In the genomic region with DNA sequence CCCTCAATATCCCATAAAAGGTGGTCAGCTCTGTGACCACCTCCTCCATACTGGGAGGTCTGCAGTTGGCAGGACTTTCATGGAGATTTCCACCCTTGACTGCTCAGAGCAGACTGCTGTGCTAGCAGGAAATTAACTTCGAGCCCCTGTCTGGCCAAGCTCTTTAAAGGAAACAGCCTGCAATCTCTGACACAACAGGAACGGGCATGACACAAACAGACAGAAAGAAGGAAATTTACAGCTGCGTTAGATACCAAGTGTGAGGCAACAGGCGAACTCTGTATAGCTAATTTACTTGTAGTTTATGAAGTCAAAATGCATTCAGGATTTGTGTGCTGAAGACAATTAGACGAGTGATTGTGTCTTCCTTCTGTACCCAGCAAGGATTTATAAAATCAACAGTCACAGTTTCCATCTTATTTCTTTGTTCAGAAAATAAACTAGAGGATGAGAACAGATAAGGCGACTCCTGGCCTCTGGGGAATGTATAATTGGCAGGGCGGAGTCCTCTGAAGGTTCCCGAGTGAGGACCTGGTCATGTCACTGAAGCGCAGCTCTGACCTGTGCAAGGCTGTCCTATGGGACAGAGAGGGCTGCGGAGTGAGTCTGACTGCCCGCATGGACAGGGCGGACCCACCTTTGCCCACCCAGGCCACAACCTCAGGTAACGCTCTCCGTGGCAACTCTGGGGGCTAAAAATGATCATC, we compare ENCODE assay signal across 10 cellular contexts. TPM values are rescaled to one million over a fixed set of nuclear protein-coding genes. Genes with fewer than 3 reads are reported as not detected.
DNase-seq lines count a peak whose midpoint lies in the region; ATAC-seq and TF ChIP-seq lines count a peak whose summit lies in the region.
"Had no signal": no experiment of that assay in that cellular context is flagged by ENCODE, and none has a peak within 500 bp of the region (broad histone marks: within the 10 kb centered on the region; RNA-seq: fewer than 3 reads in every experiment).

No MANE protein-coding gene starts in this region.

- H3T11ph ChIP-seq in H9 (ENCODE audit: low read length): no peak overlapping the region

- H3K27ac ChIP-seq in H9 (ENCODE audit: insufficient read length, low read depth, low read length) (no peak overlapping the region), prostate gland (peak overlapping the region; percentile 36 to 81), ovary (no peak overlapping the region)

- H3K4me1 ChIP-seq in H9 (ENCODE audit: insufficient read depth, low read length) (no peaks in the 10 kb centered on the region), prostate gland (replicated peaks) (peaks cover 26% of the 10 kb centered on the region), ovary (ENCODE audit: insufficient read depth) (peaks cover 1% of the 10 kb centered on the region), HAP-1 (no peaks in the 10 kb centered on the region; the same call in 1 of the 2 replicates)

- no peak overlapping the region for H3K4me3 Mint-ChIP-seq in H9
- no peak overlapping the region for H3K4me3 Mint-ChIP-seq in T-helper 1 cell treated with Interleukin-12 subunit alpha and Interleukin-12 subunit beta and Interleukin-4 antibody, amounts not matched to agents 30 μg/mL and 1 μg/mL, for 36 hours
- peak overlapping the region; percentile 40 for H3K4me3 Mint-ChIP-seq in glutamatergic neuron (ENCODE audit: unreplicated experiment)

- no peak overlapping the region for H2BK120ac ChIP-seq in H9 (ENCODE audit: low read depth, low read length, poor library complexity, severe bottlenecking)

- no peaks in the 10 kb centered on the region for H4K20me1 ChIP-seq in H9 (ENCODE audit: control insufficient read depth, insufficient read depth, insufficient read length)

- no peak overlapping the region for H2BK20ac ChIP-seq in H9 (ENCODE audit: low read depth, low read length, poor library complexity, severe bottlenecking)

- no peak overlapping the region for H4K91ac ChIP-seq in H9 (ENCODE audit: insufficient read length, low read depth, low read length)

- H3K4me3 ChIP-seq in prostate gland (no peak overlapping the region), ovary (no peak overlapping the region), HAP-1 (no peak overlapping the region)

- intact Hi-C loops in prostate gland (cut with DNase I) (no loop called here), ovary (cut with DNase I) (no loop called here)

- no peak overlapping the region for H3K9ac ChIP-seq in H9 (ENCODE audit: extremely low read depth, insufficient read length, low read length)

- H3K23me2 ChIP-seq in H9 (ENCODE audit: insufficient read length, low read depth, low read length, poor library complexity, severe bottlenecking): no peaks in the 10 kb centered on the region

- H3K36me3 ChIP-seq in prostate gland (no peaks in the 10 kb centered on the region), ovary (no peaks in the 10 kb centered on the region), HAP-1 (replicated peaks) (no peaks in the 10 kb centered on the region)

- TF ChIP-seq CTCF in H9 (conservative IDR thresholded peaks at IDR 0.05): no peak
- no peak for TF ChIP-seq CTCF in glutamatergic neuron (IDR thresholded peaks at IDR 0.05; ENCODE audit: partially characterized antibody, unreplicated experiment)
- no peak for TF ChIP-seq CTCF in prostate gland (IDR thresholded peaks at IDR 0.05)
- TF ChIP-seq CTCF in ovary (IDR thresholded peaks at IDR 0.05): no peak

- no peak overlapping the region for H3K18ac ChIP-seq in H9 (ENCODE audit: insufficient read length, low read depth, low read length)

- no peak for ATAC-seq in GM21619 (IDR thresholded peaks at IDR 0.05; ENCODE audit: unreplicated experiment)
- no peak for ATAC-seq in HG03095 (IDR thresholded peaks at IDR 0.05; ENCODE audit: unreplicated experiment)
- ATAC-seq: left colon had no signal

- peaks cover 0 to 1% (median 1%) of the 10 kb centered on the region in 3 experiments; a peak in 3 of 7 replicates for H3K36me3 Mint-ChIP-seq in H9 (ENCODE audit: insufficient read depth in 1 of 3, low read depth in 3 of 3)
- H3K36me3 Mint-ChIP-seq in T-helper 1 cell treated with Interleukin-12 subunit alpha and Interleukin-12 subunit beta and Interleukin-4 antibody, amounts not matched to agents 30 μg/mL and 1 μg/mL, for 36 hours (ENCODE audit: low read depth): peaks cover 28% of the 10 kb centered on the region
- no peaks in the 10 kb centered on the region for H3K36me3 Mint-ChIP-seq in glutamatergic neuron (ENCODE audit: unreplicated experiment)

- H3K56ac ChIP-seq in H9 (ENCODE audit: insufficient read length, low read depth, low read length): no peak overlapping the region

- H4K5ac ChIP-seq in H9 (ENCODE audit: insufficient read length, low read depth, low read length): no peak overlapping the region

- in situ Hi-C loops in HAP-1 (cut with MboI; ENCODE audit: low sequenced_read_pairs): no loop called here

- peaks cover 3 to 4% of the 10 kb centered on the region in 2 experiments for H3K4me1 Mint-ChIP-seq in H9
- H3K4me1 Mint-ChIP-seq in T-helper 1 cell treated with Interleukin-12 subunit alpha and Interleukin-12 subunit beta and Interleukin-4 antibody, amounts not matched to agents 30 μg/mL and 1 μg/mL, for 36 hours (ENCODE audit: low read depth): peaks cover 46% of the 10 kb centered on the region
- H3K4me1 Mint-ChIP-seq in glutamatergic neuron (ENCODE audit: low read depth, unreplicated experiment): peaks cover 30% of the 10 kb centered on the region

- no peak overlapping the region for H2BK15ac ChIP-seq in H9 (ENCODE audit: low read depth, low read length)

- H3K4me2 ChIP-seq in H9 (ENCODE audit: insufficient read depth, insufficient read length, low read length): no peak overlapping the region

- H3K23ac ChIP-seq in H9 (ENCODE audit: insufficient read length, low read depth, low read length): no peak overlapping the region

- H4K8ac ChIP-seq in H9 (replicated peaks; ENCODE audit: insufficient read length, low read depth, low read length): no peak overlapping the region

- no peaks in the 10 kb centered on the region for H3K79me1 ChIP-seq in H9 (ENCODE audit: insufficient read depth, low read depth, low read length, poor library complexity, severe bottlenecking)

- H3K14ac ChIP-seq in H9 (ENCODE audit: insufficient read depth, low read length): no peak overlapping the region

- no peak overlapping the region for H2AK5ac ChIP-seq in H9 (ENCODE audit: insufficient read length, low read length)

- no peak for DNase-seq in H9
- no peak for DNase-seq in glutamatergic neuron
- DNase-seq in prostate gland (ENCODE audit: low spot score): no peak
- DNase-seq in ovary: no peak
- DNase-seq in HAP-1 (ENCODE audit: low spot score in 2 of 2): no peak
- DNase-seq: left colon, NCI-H82 had no signal

- TF ChIP-seq POLR2A in prostate gland (IDR thresholded peaks at IDR 0.05): no peak
- no peak for TF ChIP-seq POLR2A in ovary (IDR thresholded peaks at IDR 0.05)

- H2AFZ ChIP-seq in H9 (ENCODE audit: low read length): no peak overlapping the region

- no peaks in the 10 kb centered on the region for H3K79me2 ChIP-seq in H9 (ENCODE audit: insufficient read depth, low read length)

- WGBS in H9 (ENCODE audit: extremely low coverage, insufficient read length, low lambda C conversion rate): no CpG with 5 or more reads among the region's 14 CpGs
- WGBS in prostate gland: 65% methylated on average over 14 of the region's 14 CpGs
- 70 to 76% (median 73%) methylated on average over 14 of the region's 14 CpGs for whole genome bisulfite sequencing in ovary, 3 donors

- TF ChIP-seq EP300 in ovary (IDR thresholded peaks at IDR 0.05): no peak

- H3K27ac Mint-ChIP-seq in H9 (peak overlapping the region in 2 of 3 experiments; percentile 31 to 83; a peak in 4 of 7 replicates), glutamatergic neuron (ENCODE audit: unreplicated experiment) (peak overlapping the region; percentile 28)
- peak overlapping the region; percentile 64 for H3K27ac Mint-ChIP-seq in T-helper 1 cell treated with Interleukin-12 subunit alpha and Interleukin-12 subunit beta and Interleukin-4 antibody, amounts not matched to agents 30 μg/mL and 1 μg/mL, for 36 hours

- H3K27me3 ChIP-seq in H9 (ENCODE audit: insufficient read depth, low read length): no peaks in the 10 kb centered on the region; the same call in 1 of the 2 replicates
- no peaks in the 10 kb centered on the region for H3K27me3 ChIP-seq in prostate gland (replicated peaks; ENCODE audit: insufficient read depth)
- H3K27me3 ChIP-seq in ovary: no peaks in the 10 kb centered on the region
- no peaks in the 10 kb centered on the region for H3K27me3 ChIP-seq in HAP-1 (ENCODE audit: low read depth)

- no peak overlapping the region for H2BK5ac ChIP-seq in H9 (ENCODE audit: insufficient read length, low read length)

- H3K4ac ChIP-seq in H9 (ENCODE audit: low read depth, low read length): no peak overlapping the region

- H3K9me3 Mint-ChIP-seq in H9: no peaks in the 10 kb centered on the region
- no peaks in the 10 kb centered on the region for H3K9me3 Mint-ChIP-seq in T-helper 1 cell treated with Interleukin-12 subunit alpha and Interleukin-12 subunit beta and Interleukin-4 antibody, amounts not matched to agents 30 μg/mL and 1 μg/mL, for 36 hours
- peaks cover 5% of the 10 kb centered on the region for H3K9me3 Mint-ChIP-seq in glutamatergic neuron (ENCODE audit: unreplicated experiment)

- no peaks in the 10 kb centered on the region for H3K9me3 ChIP-seq in H9 (ENCODE audit: control insufficient read depth, low read depth, low read length)
- no peaks in the 10 kb centered on the region for H3K9me3 ChIP-seq in prostate gland
- H3K9me3 ChIP-seq in ovary: no peaks in the 10 kb centered on the region
- H3K9me3 ChIP-seq in HAP-1: no peaks in the 10 kb centered on the region

- H2BK12ac ChIP-seq in H9 (ENCODE audit: insufficient read length, low read depth, low read length): no peak overlapping the region

- H3K27me3 Mint-ChIP-seq in H9 (ENCODE audit: low read depth): no peaks in the 10 kb centered on the region
- H3K27me3 Mint-ChIP-seq in T-helper 1 cell treated with Interleukin-12 subunit alpha and Interleukin-12 subunit beta and Interleukin-4 antibody, amounts not matched to agents 30 μg/mL and 1 μg/mL, for 36 hours (ENCODE audit: low read depth): no peaks in the 10 kb centered on the region
- peaks cover under 1% of the 10 kb centered on the region for H3K27me3 Mint-ChIP-seq in glutamatergic neuron (ENCODE audit: unreplicated experiment)

RNA-seq across cellular contexts. Expression of a gene that starts 16.1 kb away (rescaled TPM):
- 12.0 and 15.4 TPM in 2 replicates for total RNA-seq in H9 (2021)
- 252 TPM for total RNA-seq in glutamatergic neuron (ENCODE audit: unreplicated experiment)
- total RNA-seq in prostate gland: 10 to 100 TPM; 24.2 to 37.7 TPM
- total RNA-seq in ovary: 10 to 100 TPM; 15.9 to 36.9 (median 21.3) TPM
- 10 to 100 TPM; 18.9 to 53.3 TPM for polyA plus RNA-seq in ovary

Comparison
In these comparisons a context has a peak if more than half of its experiments do, and no peak if none do; other contexts are left out.
1. H3K27ac ChIP-seq: peak in prostate gland (2 of 2); none in H9 (single experiment) and ovary (0 of 2).
2. Peak in every context shown above with its lines, with median percentiles within 50 percentile points of each other: H3K27ac Mint-ChIP-seq.